1 cellular context compared by ENCODE assay signal in genomic region chr13:98664510-98664909, GRCh38.
TF ChIP-seq lines count a peak whose summit lies in the region.

No MANE protein-coding gene starts in this region.

TF ChIP-seq in HCT116, 20 proteins besides CTCF, POLR2A, EP300 and RAD21 (continued from another document):
- TF ChIP-seq EZH2 (IDR thresholded peaks at IDR 0.05) (no peak), EZH2phosphoT487 (IDR thresholded peaks at IDR 0.05; ENCODE audit: borderline replicate concordance) (no peak), EGR1 (IDR thresholded peaks at IDR 0.05; ENCODE audit: low read depth) (no peak), ZFX (IDR thresholded peaks at IDR 0.05) (no peak), SP1 (IDR thresholded peaks at IDR 0.05; ENCODE audit: low read depth) (no peak)
TF ChIP-seq in HCT116: peak in this region for 0.
